ENCODE assay signal across 11 cellular contexts in genomic region chr4:108360857-108361820, GRCh38.
DNase-seq lines count a peak whose midpoint lies in the region; ATAC-seq lines count a peak whose summit lies in the region.
"Had no signal": no experiment of that assay in that cellular context is flagged by ENCODE, and none has a peak within 500 bp of the region (broad histone marks: within the 10 kb centered on the region; RNA-seq: fewer than 3 reads in every experiment).

No MANE protein-coding gene starts in this region.

- 2 to 4% methylated on average over 13 of the region's 13 CpGs for WGBS in GM23248 (ENCODE audit: low coverage in 1 of 2, low lambda C conversion rate in 2 of 2, missing lambda C conversion rate in 2 of 2), 2 experiments

- peak overlapping the region; percentile 68 for H3K4me2 ChIP-seq in GM23248 (ENCODE audit: unreplicated experiment)

- H3K79me2 ChIP-seq in GM23248 (ENCODE audit: insufficient read depth) = no peaks in the 10 kb centered on the region

- H2AFZ ChIP-seq in GM23248 = peak overlapping the region; percentile 58

- peaks cover 15% of the 10 kb centered on the region for H3K4me1 ChIP-seq in GM23248 (ENCODE audit: insufficient read depth)

- H3K36me3 Mint-ChIP-seq in activated T-helper 1 cell treated with anti-CD3 and anti-CD28 coated beads, Interleukin-12 subunit alpha, Interleukin-12 subunit beta, Interleukin-2, Interleukin-4 antibody, amounts not matched to agents 30 ng/mL and 10 ng/mL and 1 ng/mL, durations not matched to agents 14 hours and 24 hours and 36 hours (ENCODE audit: low read depth) = peaks cover 3% of the 10 kb centered on the region

- peaks cover 72% of the 10 kb centered on the region for H3K4me1 Mint-ChIP-seq in activated T-helper 1 cell treated with anti-CD3 and anti-CD28 coated beads, Interleukin-12 subunit alpha, Interleukin-12 subunit beta, Interleukin-2, Interleukin-4 antibody, amounts not matched to agents 30 ng/mL and 10 ng/mL and 1 ng/mL, durations not matched to agents 14 hours and 24 hours and 36 hours (ENCODE audit: low read depth)

- no peak for ATAC-seq in HG03045 (IDR thresholded peaks at IDR 0.05; ENCODE audit: unreplicated experiment)
- ATAC-seq in HG03520 (IDR thresholded peaks at IDR 0.05; ENCODE audit: unreplicated experiment) = no peak

- DNase-seq in A172 (ENCODE audit: low spot score) = peak; percentile 39
- peak; percentile 81 for DNase-seq in GM23248
- no peak for DNase-seq in activated T-helper 1 cell treated with anti-CD3 and anti-CD28 coated beads, Interleukin-12 subunit alpha, Interleukin-12 subunit beta, Interleukin-2, Interleukin-4 antibody, amounts not matched to agents 30 ng/mL and 10 ng/mL and 1 ng/mL, durations not matched to agents 14 hours and 24 hours and 36 hours (ENCODE audit: low spot score)
- DNase-seq in iPS-NIHi7 (ENCODE audit: extremely low spot score) = peak; percentile 68
- DNase-seq in activated gamma-delta T cell treated with Interleukin-2 at 50 U/mL for 16 hours = no peak
- DNase-seq in stimulated activated CD4-positive, alpha-beta T cell treated with anti-CD3 and anti-CD28 coated beads, Interleukin-4, amount 100 ng/mL, for 4 hours = no peak
- DNase-seq: activated CD8-positive, alpha-beta memory T cell treated with anti-CD3 and anti-CD28 coated beads for 24 hours; head of caudate nucleus; NCI-H2081 treated with DMSO at 0.1 percent for 48 hours had no signal

- no peaks in the 10 kb centered on the region for H4K20me1 ChIP-seq in GM23248 (ENCODE audit: insufficient read depth)

- peaks cover 2% of the 10 kb centered on the region for H3K27me3 Mint-ChIP-seq in activated T-helper 1 cell treated with anti-CD3 and anti-CD28 coated beads, Interleukin-12 subunit alpha, Interleukin-12 subunit beta, Interleukin-2, Interleukin-4 antibody, amounts not matched to agents 30 ng/mL and 10 ng/mL and 1 ng/mL, durations not matched to agents 14 hours and 24 hours and 36 hours (ENCODE audit: insufficient read depth)

- H3K9me3 ChIP-seq in GM23248 (ENCODE audit: low read depth) = no peaks in the 10 kb centered on the region

- H3K9me2 ChIP-seq in GM23248 (ENCODE audit: insufficient read depth) = no peaks in the 10 kb centered on the region

- 0 out of 2 replicates have a peak overlapping the region, but pooled peaks have one; percentile 10 for H3K27ac ChIP-seq in GM23248

- H3K9me3 Mint-ChIP-seq in activated T-helper 1 cell treated with anti-CD3 and anti-CD28 coated beads, Interleukin-12 subunit alpha, Interleukin-12 subunit beta, Interleukin-2, Interleukin-4 antibody, amounts not matched to agents 30 ng/mL and 10 ng/mL and 1 ng/mL, durations not matched to agents 14 hours and 24 hours and 36 hours = no peaks in the 10 kb centered on the region

- H3K4me3 ChIP-seq in GM23248 = peak overlapping the region; percentile 44

- no peak overlapping the region for H3K4me3 Mint-ChIP-seq in activated T-helper 1 cell treated with anti-CD3 and anti-CD28 coated beads, Interleukin-12 subunit alpha, Interleukin-12 subunit beta, Interleukin-2, Interleukin-4 antibody, amounts not matched to agents 30 ng/mL and 10 ng/mL and 1 ng/mL, durations not matched to agents 14 hours and 24 hours and 36 hours

- peak overlapping the region; percentile 3 for H3K27ac Mint-ChIP-seq in activated T-helper 1 cell treated with anti-CD3 and anti-CD28 coated beads, Interleukin-12 subunit alpha, Interleukin-12 subunit beta, Interleukin-2, Interleukin-4 antibody, amounts not matched to agents 30 ng/mL and 10 ng/mL and 1 ng/mL, durations not matched to agents 14 hours and 24 hours and 36 hours

- in situ Hi-C loops in GM23248 (cut with MboI) = no loop called here

- H3K27me3 ChIP-seq in GM23248 (replicated peaks; ENCODE audit: insufficient read depth) = peaks cover 71% of the 10 kb centered on the region

- H3K36me3 ChIP-seq in GM23248 (ENCODE audit: low read depth) = no peaks in the 10 kb centered on the region

- intact Hi-C loops in activated T-helper 1 cell treated with anti-CD3 and anti-CD28 coated beads, Interleukin-12 subunit alpha, Interleukin-12 subunit beta, Interleukin-2, Interleukin-4 antibody, amounts not matched to agents 30 ng/mL and 10 ng/mL and 1 ng/mL, durations not matched to agents 14 hours and 24 hours and 36 hours (cut with micrococcal nuclease) = loop anchor here (2.0 kb wide), 1 partner anchor 14 kb away; no protein-coding TSS in a partner anchor

- H3F3A ChIP-seq in GM23248 (ENCODE audit: insufficient read depth) = peaks cover 25% of the 10 kb centered on the region; the same call in 1 of the 2 replicates

- H3K9ac ChIP-seq in GM23248 = no peak overlapping the region

Comparison
In these comparisons a context has a peak if more than half of its experiments do, and no peak if none do; other contexts are left out.
1. DNase-seq: peak in A172 (single experiment), GM23248 (single experiment) and iPS-NIHi7 (single experiment); none in activated T-helper 1 cell treated with anti-CD3 and anti-CD28 coated beads, Interleukin-12 subunit alpha, Interleukin-12 subunit beta, Interleukin-2, Interleukin-4 antibody, amounts not matched to agents 30 ng/mL and 10 ng/mL and 1 ng/mL, durations not matched to agents 14 hours and 24 hours and 36 hours (single experiment), activated gamma-delta T cell treated with Interleukin-2 at 50 U/mL for 16 hours (single experiment) and stimulated activated CD4-positive, alpha-beta T cell treated with anti-CD3 and anti-CD28 coated beads, Interleukin-4, amount 100 ng/mL, for 4 hours (0 of 2).